Comparison of ENCODE assay signal across 26 cellular contexts in the genomic region with DNA sequence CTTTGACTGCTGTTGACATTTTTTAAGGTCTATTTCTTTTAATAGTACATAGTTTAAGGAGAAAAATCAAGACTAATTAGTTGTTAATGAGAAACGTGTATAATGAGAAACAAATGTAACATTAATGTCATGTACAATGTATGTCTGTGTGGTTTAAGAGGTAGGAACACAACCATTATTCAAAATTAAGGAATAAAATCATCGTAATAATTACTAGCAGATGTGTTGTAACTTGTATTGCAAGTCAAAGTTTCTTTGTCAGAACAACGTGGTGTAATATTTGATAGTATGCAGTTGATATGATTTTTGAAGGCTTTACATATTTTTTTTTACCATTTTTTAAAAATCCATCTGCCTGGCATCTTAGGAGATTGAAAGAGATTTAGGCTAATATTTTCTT.
A peak's percentile ranks its signal among the peaks of the same experiment; 100 is the strongest.
DNase-seq lines count a peak whose midpoint lies in the region; ATAC-seq, FAIRE-seq and TF ChIP-seq lines count a peak whose summit lies in the region.
"Had no signal": no experiment of that assay in that cellular context is flagged by ENCODE, and none has a peak within 500 bp of the region (broad histone marks: within the 10 kb centered on the region; RNA-seq: fewer than 3 reads in every experiment).

No MANE protein-coding gene starts in this region.

- no peaks in the 10 kb centered on the region for H3K36me3 Mint-ChIP-seq in mesothelial cell of epicardium
- H3K36me3 Mint-ChIP-seq: CD8-positive, alpha-beta T cell had no signal

- no peak for TF ChIP-seq CTCF in mesothelial cell of epicardium (IDR thresholded peaks at IDR 0.05; ENCODE audit: unreplicated experiment)
- TF ChIP-seq CTCF in gastroesophageal sphincter (IDR thresholded peaks at IDR 0.05) = no peak

- peak; percentile 8 for FAIRE-seq in G401.6 (lab: Jason Lieb, UNC)
- FAIRE-seq: GM12891, GM19239 had no signal

- DNase-seq in SK-N-MC (ENCODE audit: low read depth, low spot score) (no peak), mesothelial cell of epicardium (ENCODE audit: low spot score in 2 of 2, unreplicated experiment in 2 of 2) (no peak), Ammon's horn (ENCODE audit: low spot score) (no peak), SJCRH30 (no peak), nucleus accumbens (lab: John Stamatoyannopoulos, UW) (no peak)
- DNase-seq: 8988T; ACHN; Caco-2; Calu3; CD4-positive, alpha-beta T cell; CD8-positive, alpha-beta T cell; DMS 273 treated with DMSO at 0.1 percent for 48 hours; DMS153; DMS53; DMS79; DND-41; EL; GF-D8 had no signal

- H3K4me1 Mint-ChIP-seq in mesothelial cell of epicardium = peaks cover 18% of the 10 kb centered on the region
- H3K4me1 Mint-ChIP-seq: B cell had no signal

- H3K4me3 ChIP-seq in SK-N-MC (no peak overlapping the region), gastroesophageal sphincter (no peak overlapping the region), SJCRH30 (no peak overlapping the region)
- H3K4me3 ChIP-seq: BLaER1 treated with 17β-estradiol and CSF1 and Interleukin-3, amounts not matched to agents 10 nM and 100 nM had no signal

- H3K36me3 ChIP-seq in SK-N-MC (ENCODE audit: insufficient read depth, low read length) (no peaks in the 10 kb centered on the region), gastroesophageal sphincter (no peaks in the 10 kb centered on the region), SJCRH30 (no peaks in the 10 kb centered on the region)
- H3K36me3 ChIP-seq: BLaER1 treated with 17β-estradiol and CSF1 and Interleukin-3, amounts not matched to agents 10 nM and 100 nM had no signal

- H3K9me3 ChIP-seq in SK-N-MC (ENCODE audit: low read depth, low read length) (no peaks in the 10 kb centered on the region), gastroesophageal sphincter (no peaks in the 10 kb centered on the region), SJCRH30 (replicated peaks) (no peaks in the 10 kb centered on the region)
- H3K9me3 ChIP-seq: BLaER1 treated with 17β-estradiol and CSF1 and Interleukin-3, amounts not matched to agents 10 nM and 100 nM; Caco-2 had no signal

- no peaks in the 10 kb centered on the region for H3K27me3 ChIP-seq in gastroesophageal sphincter
- no peaks in the 10 kb centered on the region for H3K27me3 ChIP-seq in SJCRH30
- H3K27me3 ChIP-seq: BLaER1 treated with 17β-estradiol and CSF1 and Interleukin-3, amounts not matched to agents 10 nM and 100 nM had no signal

- no peak for TF ChIP-seq POLR2A in gastroesophageal sphincter (IDR thresholded peaks at IDR 0.05)

- WGBS in gastroesophageal sphincter (ENCODE audit: low coverage in 1 of 2), 2 donors = 47 to 49% methylated on average over 3 of the region's 3 CpGs

- no peak overlapping the region for H3K9ac ChIP-seq in SK-N-MC (ENCODE audit: insufficient read length)
- H3K9ac ChIP-seq: BLaER1 treated with 17β-estradiol and CSF1 and Interleukin-3, amounts not matched to agents 10 nM and 100 nM had no signal

- H3K27me3 Mint-ChIP-seq in mesothelial cell of epicardium (ENCODE audit: low read depth) = peaks cover 3% of the 10 kb centered on the region
- H3K27me3 Mint-ChIP-seq: CD4-positive, alpha-beta T cell had no signal

- H3K4me1 ChIP-seq in gastroesophageal sphincter = no peaks in the 10 kb centered on the region
- no peaks in the 10 kb centered on the region for H3K4me1 ChIP-seq in SJCRH30
- H3K4me1 ChIP-seq: BLaER1 treated with 17β-estradiol and CSF1 and Interleukin-3, amounts not matched to agents 10 nM and 100 nM; Caco-2 had no signal

- no peak overlapping the region for H3K4me3 Mint-ChIP-seq in mesothelial cell of epicardium
- H3K4me3 Mint-ChIP-seq: B cell; CD4-positive, alpha-beta T cell; CD8-positive, alpha-beta T cell had no signal

- no peaks in the 10 kb centered on the region for H3K9me3 Mint-ChIP-seq in mesothelial cell of epicardium
- H3K9me3 Mint-ChIP-seq: CD4-positive, alpha-beta T cell; CD8-positive, alpha-beta T cell had no signal

- ATAC-seq in SK-N-SH treated with all-trans-retinoic acid at 6 μM for 48 hours = peak; percentile 51; the same call in 2 of the 3 replicates
- ATAC-seq in gastroesophageal sphincter = no peak
- ATAC-seq: CD8-positive, alpha-beta T cell had no signal

- H3K27ac Mint-ChIP-seq in mesothelial cell of epicardium = peak overlapping the region; percentile 4
- H3K27ac Mint-ChIP-seq: B cell; CD4-positive, alpha-beta T cell; CD8-positive, alpha-beta T cell had no signal

- H3K27ac ChIP-seq in SK-N-MC (0 out of 2 replicates have a peak overlapping the region, but pooled peaks have one; percentile 18), gastroesophageal sphincter (no peak overlapping the region), SJCRH30 (no peak overlapping the region)
- H3K27ac ChIP-seq: BLaER1 treated with 17β-estradiol and CSF1 and Interleukin-3, amounts not matched to agents 10 nM and 100 nM; C4-2B had no signal

- TF ChIP-seq EP300 in gastroesophageal sphincter (IDR thresholded peaks at IDR 0.05) = no peak

TF ChIP-seq in SK-N-SH treated with all-trans-retinoic acid at 6 μM for 48 hours, 23 proteins besides CTCF, POLR2A, EP300 and RAD21:
- TF ChIP-seq ZC3H10 (CRISPR knock-in tag; IDR thresholded peaks at IDR 0.05) (peak; percentile 69; the same call in 1 of the 2 replicates), TOX (CRISPR knock-in tag; IDR thresholded peaks at IDR 0.05; ENCODE audit: borderline replicate concordance) (no peak)
- TF ChIP-seq, protein P1, sequence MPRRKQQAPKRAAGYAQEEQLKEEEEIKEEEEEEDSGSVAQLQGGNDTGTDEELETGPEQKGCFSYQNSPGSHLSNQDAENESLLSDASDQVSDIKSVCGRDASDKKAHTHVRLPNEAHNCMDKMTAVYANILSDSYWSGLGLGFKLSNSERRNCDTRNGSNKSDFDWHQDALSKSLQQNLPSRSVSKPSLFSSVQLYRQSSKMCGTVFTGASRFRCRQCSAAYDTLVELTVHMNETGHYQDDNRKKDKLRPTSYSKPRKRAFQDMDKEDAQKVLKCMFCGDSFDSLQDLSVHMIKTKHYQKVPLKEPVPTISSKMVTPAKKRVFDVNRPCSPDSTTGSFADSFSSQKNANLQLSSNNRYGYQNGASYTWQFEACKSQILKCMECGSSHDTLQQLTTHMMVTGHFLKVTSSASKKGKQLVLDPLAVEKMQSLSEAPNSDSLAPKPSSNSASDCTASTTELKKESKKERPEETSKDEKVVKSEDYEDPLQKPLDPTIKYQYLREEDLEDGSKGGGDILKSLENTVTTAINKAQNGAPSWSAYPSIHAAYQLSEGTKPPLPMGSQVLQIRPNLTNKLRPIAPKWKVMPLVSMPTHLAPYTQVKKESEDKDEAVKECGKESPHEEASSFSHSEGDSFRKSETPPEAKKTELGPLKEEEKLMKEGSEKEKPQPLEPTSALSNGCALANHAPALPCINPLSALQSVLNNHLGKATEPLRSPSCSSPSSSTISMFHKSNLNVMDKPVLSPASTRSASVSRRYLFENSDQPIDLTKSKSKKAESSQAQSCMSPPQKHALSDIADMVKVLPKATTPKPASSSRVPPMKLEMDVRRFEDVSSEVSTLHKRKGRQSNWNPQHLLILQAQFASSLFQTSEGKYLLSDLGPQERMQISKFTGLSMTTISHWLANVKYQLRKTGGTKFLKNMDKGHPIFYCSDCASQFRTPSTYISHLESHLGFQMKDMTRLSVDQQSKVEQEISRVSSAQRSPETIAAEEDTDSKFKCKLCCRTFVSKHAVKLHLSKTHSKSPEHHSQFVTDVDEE (CRISPR knock-in tag; IDR thresholded peaks at IDR 0.05) = no peak
